Comparison of ENCODE assay signal across 13 cellular contexts in the genomic region with DNA sequence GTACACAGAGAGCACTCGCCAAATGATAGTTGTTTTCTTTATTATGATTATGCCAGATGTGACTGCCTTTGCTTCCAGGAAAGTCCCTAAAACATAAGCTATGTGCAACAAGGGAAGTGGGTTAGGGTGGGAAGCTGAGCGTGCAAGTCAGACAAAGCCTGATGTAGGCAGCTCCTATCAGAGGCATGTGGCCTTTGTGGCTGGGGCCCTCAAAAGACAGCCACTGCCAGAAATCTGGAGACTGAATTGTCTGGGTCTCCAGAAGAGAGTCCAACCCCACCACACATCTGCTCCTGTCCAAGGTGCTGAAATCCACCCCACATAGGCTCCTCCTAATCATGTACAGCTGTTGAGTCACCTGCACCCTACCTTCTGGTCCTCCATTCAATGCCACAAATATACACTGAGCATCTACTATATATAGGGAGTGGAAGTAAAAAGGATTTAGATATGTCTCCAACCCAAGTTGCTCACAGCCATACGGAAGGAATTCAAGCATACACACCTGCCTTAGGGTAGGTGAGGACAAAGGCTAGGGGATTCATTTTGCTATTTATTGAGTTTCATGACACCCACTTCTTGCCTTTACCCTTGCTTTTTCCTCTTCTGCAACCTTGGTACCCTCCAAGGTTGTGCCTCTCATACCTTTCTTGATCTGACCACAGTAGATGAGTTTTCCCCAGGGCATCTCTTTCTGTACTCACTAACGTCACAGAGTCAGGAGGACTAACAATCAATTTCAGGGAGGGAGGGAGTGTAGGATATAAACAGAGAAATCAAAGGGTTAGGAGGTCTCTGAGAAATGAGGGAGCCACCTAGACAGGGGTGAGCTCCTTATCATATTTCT. TPM values are rescaled to one million over a fixed set of nuclear protein-coding genes. Genes with fewer than 3 reads are reported as not detected.
DNase-seq lines count a peak whose midpoint lies in the region; ATAC-seq and TF ChIP-seq lines count a peak whose summit lies in the region.
"Had no signal": no experiment of that assay in that cellular context is flagged by ENCODE, and none has a peak within 500 bp of the region (broad histone marks: within the 10 kb centered on the region; RNA-seq: fewer than 3 reads in every experiment).

No MANE protein-coding gene starts in this region.

- intact Hi-C loops in PC-3 (cut with micrococcal nuclease), result no loop called here

- no peak overlapping the region for H3K27ac ChIP-seq in PC-3 (ENCODE audit: low read length)
- no peak overlapping the region for H3K27ac ChIP-seq in endodermal cell (ENCODE audit: low read depth, low read length)
- H3K27ac ChIP-seq: Peyer's patch had no signal

- no peak overlapping the region for H3K27ac Mint-ChIP-seq in activated CD8-positive, alpha-beta memory T cell treated with anti-CD3 and anti-CD28 coated beads, Interleukin-2, amount 10 ng/mL, durations not matched to agents 7 days and 5 days
- no peak overlapping the region for H3K27ac Mint-ChIP-seq in endodermal cell
- H3K27ac Mint-ChIP-seq: naive thymus-derived CD8-positive, alpha-beta T cell had no signal

- peak; percentile 64 for DNase-seq in activated CD8-positive, alpha-beta memory T cell treated with anti-CD3 and anti-CD28 coated beads, Interleukin-2, amount 10 ng/mL, durations not matched to agents 7 days and 5 days
- DNase-seq in activated CD8-positive, alpha-beta memory T cell treated with anti-CD3 and anti-CD28 coated beads, Interleukin-2, amount 50 U/mL, for 4 hours, result no peak
- peak; percentile 17 for DNase-seq in PC-3
- DNase-seq in endodermal cell, result peak; percentile 82
- DNase-seq in renal cortical epithelial cell (ENCODE audit: low read depth), result peak; percentile 36
- DNase-seq in cerebellum (ENCODE audit: low spot score), result no peak
- no peak for DNase-seq in NCI-H446 treated with DMSO at 0.1 percent for 48 hours (lab: John Stamatoyannopoulos, UW)
- DNase-seq: cerebellar nuclear complex, Peyer's patch had no signal

- H3K36me3 ChIP-seq in PC-3 (ENCODE audit: low read depth, low read length) (no peaks in the 10 kb centered on the region), endodermal cell (ENCODE audit: control insufficient read depth, insufficient read depth, low read length) (no peaks in the 10 kb centered on the region)
- H3K36me3 ChIP-seq: BLaER1 treated with 17β-estradiol and CSF1 and Interleukin-3, amounts not matched to agents 10 nM and 100 nM; Peyer's patch had no signal

- CTCF ChIA-PET in activated CD8-positive, alpha-beta memory T cell treated with anti-CD3 and anti-CD28 coated beads, Interleukin-2, amount 10 ng/mL, durations not matched to agents 7 days and 5 days (lab: Charles Lee), result no interaction called here
- CTCF ChIA-PET in PC-3 (lab: Charles Lee), result no interaction called here

- H3K9me3 ChIP-seq in PC-3 (ENCODE audit: low read length) (no peaks in the 10 kb centered on the region), endodermal cell (ENCODE audit: control insufficient read depth, low read length) (no peaks in the 10 kb centered on the region)
- H3K9me3 ChIP-seq: Peyer's patch had no signal

- H3K9ac ChIP-seq in PC-3 (ENCODE audit: low read length), result no peak overlapping the region
- H3K9ac ChIP-seq in endodermal cell (ENCODE audit: extremely low read depth, low read length, poor library complexity, severe bottlenecking), result no peak overlapping the region

- WGBS in endodermal cell (ENCODE audit: insufficient coverage in 1 of 2, insufficient read length in 1 of 2), 2 experiments, result 72 to 91% methylated on average over 3 to 4 of the region's 4 CpGs

- no peaks in the 10 kb centered on the region for H4K20me1 ChIP-seq in PC-3 (ENCODE audit: low read length)
- H4K20me1 ChIP-seq: BLaER1 treated with 17β-estradiol and CSF1 and Interleukin-3, amounts not matched to agents 10 nM and 100 nM had no signal

- H3K4me1 ChIP-seq in PC-3 (ENCODE audit: insufficient read depth, low read length) (no peaks in the 10 kb centered on the region), endodermal cell (ENCODE audit: control insufficient read depth, insufficient read depth, low read length) (no peaks in the 10 kb centered on the region)
- H3K4me1 ChIP-seq: Peyer's patch had no signal

- TF ChIP-seq CTCF in PC-3 (conservative IDR thresholded peaks at IDR 0.05; ENCODE audit: low read depth, low read length) (no peak), endodermal cell (conservative IDR thresholded peaks at IDR 0.05) (no peak)

- no peak overlapping the region for H3K4me3 ChIP-seq in PC-3 (ENCODE audit: low read length)
- H3K4me3 ChIP-seq in endodermal cell (ENCODE audit: low read length), result no peak overlapping the region
- H3K4me3 ChIP-seq: BLaER1 treated with 17β-estradiol and CSF1 and Interleukin-3, amounts not matched to agents 10 nM and 100 nM; Peyer's patch had no signal

- no peak overlapping the region for H3K4me3 Mint-ChIP-seq in activated CD8-positive, alpha-beta memory T cell treated with anti-CD3 and anti-CD28 coated beads, Interleukin-2, amount 10 ng/mL, durations not matched to agents 7 days and 5 days
- H3K4me3 Mint-ChIP-seq in endodermal cell, result no peak overlapping the region
- H3K4me3 Mint-ChIP-seq: naive thymus-derived CD8-positive, alpha-beta T cell had no signal

- POLR2A ChIA-PET in PC-3 (lab: Charles Lee; ENCODE audit: unreplicated experiment), result no interaction called here

- H3K27me3 ChIP-seq in PC-3 (ENCODE audit: low read length) (no peaks in the 10 kb centered on the region), endodermal cell (ENCODE audit: control insufficient read depth, insufficient read depth, low read length, poor library complexity, severe bottlenecking) (peaks cover 2% of the 10 kb centered on the region)
- H3K27me3 ChIP-seq: BLaER1 treated with 17β-estradiol and CSF1 and Interleukin-3, amounts not matched to agents 10 nM and 100 nM; Peyer's patch had no signal

- H3K36me3 Mint-ChIP-seq in activated CD8-positive, alpha-beta memory T cell treated with anti-CD3 and anti-CD28 coated beads, Interleukin-2, amount 10 ng/mL, durations not matched to agents 7 days and 5 days, result no peaks in the 10 kb centered on the region
- no peaks in the 10 kb centered on the region for H3K36me3 Mint-ChIP-seq in endodermal cell (ENCODE audit: low read depth)
- H3K36me3 Mint-ChIP-seq: naive thymus-derived CD8-positive, alpha-beta T cell had no signal

- H3K9me2 ChIP-seq in PC-3 (replicated peaks; ENCODE audit: low read length), result no peaks in the 10 kb centered on the region

- H3K4me2 ChIP-seq in PC-3 (ENCODE audit: low read length), result no peak overlapping the region

- H3K27me3 Mint-ChIP-seq in activated CD8-positive, alpha-beta memory T cell treated with anti-CD3 and anti-CD28 coated beads, Interleukin-2, amount 10 ng/mL, durations not matched to agents 7 days and 5 days, result peaks cover 6% of the 10 kb centered on the region
- peaks cover 6% of the 10 kb centered on the region for H3K27me3 Mint-ChIP-seq in endodermal cell (ENCODE audit: insufficient read depth)

- H2AFZ ChIP-seq in PC-3 (ENCODE audit: low read length), result no peak overlapping the region

- no peaks in the 10 kb centered on the region for H3K79me2 ChIP-seq in PC-3 (ENCODE audit: low read length)

- no peaks in the 10 kb centered on the region for H3F3A ChIP-seq in PC-3 (ENCODE audit: low read length, unreplicated experiment)

- no peaks in the 10 kb centered on the region for H3K9me3 Mint-ChIP-seq in activated CD8-positive, alpha-beta memory T cell treated with anti-CD3 and anti-CD28 coated beads, Interleukin-2, amount 10 ng/mL, durations not matched to agents 7 days and 5 days (ENCODE audit: low read depth)
- H3K9me3 Mint-ChIP-seq in endodermal cell, result no peaks in the 10 kb centered on the region

- BruUV-seq in PC-3 (replicated peaks; lab: Mats Ljungman, UMichigan), result no TSS peak

- H3K4me1 Mint-ChIP-seq in activated CD8-positive, alpha-beta memory T cell treated with anti-CD3 and anti-CD28 coated beads, Interleukin-2, amount 10 ng/mL, durations not matched to agents 7 days and 5 days, result peaks cover 7% of the 10 kb centered on the region
- H3K4me1 Mint-ChIP-seq in endodermal cell, result no peaks in the 10 kb centered on the region
- H3K4me1 Mint-ChIP-seq: naive thymus-derived CD8-positive, alpha-beta T cell had no signal

- ATAC-seq in activated CD8-positive, alpha-beta memory T cell treated with anti-CD3 and anti-CD28 coated beads, Interleukin-2, amount 10 ng/mL, durations not matched to agents 7 days and 5 days, result peak; percentile 6
- no peak for ATAC-seq in PC-3
- ATAC-seq in HG02798 (IDR thresholded peaks at IDR 0.05; ENCODE audit: poor library complexity, unreplicated experiment), result no peak

RNA-seq across cellular contexts. Expression of gene SEC14L3, which starts 12.4 kb away (rescaled TPM):
- total RNA-seq in activated CD8-positive, alpha-beta memory T cell treated with anti-CD3 and anti-CD28 coated beads, Interleukin-2, amount 10 ng/mL, durations not matched to agents 7 days and 5 days, result not detected
- total RNA-seq in PC-3 (2014; rRNA removed) (not detected in 2 replicates), endodermal cell (not detected), renal cortical epithelial cell (not detected in 2 replicates), cerebellum (not detected)
- polyA plus RNA-seq in endodermal cell (2013, experiment 1 of 2), result not detected
- not detected for polyA plus RNA-seq in endodermal cell (2013, experiment 2 of 2)
- total RNA-seq: naive thymus-derived CD8-positive, alpha-beta T cell; Peyer's patch; temporal lobe had no signal
- polyA plus RNA-seq: naive thymus-derived CD8-positive, alpha-beta T cell had no signal

RNA-seq across cellular contexts. Expression of gene MTFP1, which starts 33.9 kb away (rescaled TPM):
- total RNA-seq in activated CD8-positive, alpha-beta memory T cell treated with anti-CD3 and anti-CD28 coated beads, Interleukin-2, amount 10 ng/mL, durations not matched to agents 7 days and 5 days, result 10 to 100 TPM; 59.1 to 73.4 TPM
- 59.3 and 65.7 TPM in 2 replicates for total RNA-seq in PC-3 (2014; rRNA removed)
- 10 to 100 TPM; 25.9 to 30.8 TPM for total RNA-seq in endodermal cell
- polyA plus RNA-seq in endodermal cell (2013, experiment 1 of 2), result 26.7 TPM
- 20.0 TPM for polyA plus RNA-seq in endodermal cell (2013, experiment 2 of 2)
- 26.5 and 45.3 TPM in 2 replicates for total RNA-seq in renal cortical epithelial cell
- 2.9 TPM for total RNA-seq in cerebellum

RNA-seq across cellular contexts. Expression of gene SEC14L4, which starts 46.1 kb away (rescaled TPM):
- total RNA-seq in activated CD8-positive, alpha-beta memory T cell treated with anti-CD3 and anti-CD28 coated beads, Interleukin-2, amount 10 ng/mL, durations not matched to agents 7 days and 5 days, result not detected
- total RNA-seq in PC-3 (2014; rRNA removed) (2.9 and 3.9 TPM in 2 replicates), endodermal cell (under 1 TPM; 0.49 to 0.62 TPM), renal cortical epithelial cell (1.2 TPM in 1 of 2 replicates, not detected in the other), cerebellum (0.18 TPM)
- 0.21 TPM for polyA plus RNA-seq in endodermal cell (2013, experiment 1 of 2)
- not detected for polyA plus RNA-seq in endodermal cell (2013, experiment 2 of 2)
- total RNA-seq: naive thymus-derived CD8-positive, alpha-beta T cell; Peyer's patch had no signal
- polyA plus RNA-seq: naive thymus-derived CD8-positive, alpha-beta T cell had no signal

Comparison
In these comparisons a context has a peak if more than half of its experiments do, and no peak if none do; other contexts are left out.
1. DNase-seq: peak in activated CD8-positive, alpha-beta memory T cell treated with anti-CD3 and anti-CD28 coated beads, Interleukin-2, amount 10 ng/mL, durations not matched to agents 7 days and 5 days (single experiment), PC-3 (single experiment), endodermal cell (single experiment) and renal cortical epithelial cell (single experiment); none in activated CD8-positive, alpha-beta memory T cell treated with anti-CD3 and anti-CD28 coated beads, Interleukin-2, amount 50 U/mL, for 4 hours (single experiment), cerebellum (single experiment) and NCI-H446 treated with DMSO at 0.1 percent for 48 hours (single experiment).